ENCODE assay signal across 1 cellular context in the genomic region with DNA sequence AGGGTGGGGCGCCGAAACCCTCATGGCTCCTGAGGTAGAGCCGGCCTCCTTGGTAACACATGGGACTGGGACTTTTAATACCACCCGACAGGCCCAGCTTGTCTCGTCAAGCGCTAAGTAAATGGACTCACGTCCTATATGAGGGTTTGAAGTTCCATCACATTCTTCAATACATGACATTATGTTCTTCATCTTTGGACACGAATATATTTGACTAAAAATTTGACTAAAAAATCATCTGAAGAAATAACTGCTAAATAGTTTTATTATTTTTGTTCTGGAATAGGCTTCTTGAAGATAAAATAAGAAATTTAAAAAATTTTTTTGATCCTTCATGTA.
TF ChIP-seq lines count a peak whose summit lies in the region.

No MANE protein-coding gene starts in this region.

TF ChIP-seq in IMR-90, 13 proteins besides CTCF, POLR2A, EP300 and RAD21:
- TF ChIP-seq, protein P1, sequence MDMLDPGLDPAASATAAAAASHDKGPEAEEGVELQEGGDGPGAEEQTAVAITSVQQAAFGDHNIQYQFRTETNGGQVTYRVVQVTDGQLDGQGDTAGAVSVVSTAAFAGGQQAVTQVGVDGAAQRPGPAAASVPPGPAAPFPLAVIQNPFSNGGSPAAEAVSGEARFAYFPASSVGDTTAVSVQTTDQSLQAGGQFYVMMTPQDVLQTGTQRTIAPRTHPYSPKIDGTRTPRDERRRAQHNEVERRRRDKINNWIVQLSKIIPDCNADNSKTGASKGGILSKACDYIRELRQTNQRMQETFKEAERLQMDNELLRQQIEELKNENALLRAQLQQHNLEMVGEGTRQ (IDR thresholded peaks at IDR 0.05; ENCODE audit: low read depth, low read length): no peak
- TF ChIP-seq MXI1 (IDR thresholded peaks at IDR 0.05; ENCODE audit: borderline replicate concordance, low read depth, low read length): no peak
- no peak for TF ChIP-seq RCOR1 (IDR thresholded peaks at IDR 0.05; ENCODE audit: insufficient replicate concordance, low read length)
- no peak for TF ChIP-seq SMC3 (IDR thresholded peaks at IDR 0.05; ENCODE audit: low read depth, low read length)
- TF ChIP-seq, protein P2, sequence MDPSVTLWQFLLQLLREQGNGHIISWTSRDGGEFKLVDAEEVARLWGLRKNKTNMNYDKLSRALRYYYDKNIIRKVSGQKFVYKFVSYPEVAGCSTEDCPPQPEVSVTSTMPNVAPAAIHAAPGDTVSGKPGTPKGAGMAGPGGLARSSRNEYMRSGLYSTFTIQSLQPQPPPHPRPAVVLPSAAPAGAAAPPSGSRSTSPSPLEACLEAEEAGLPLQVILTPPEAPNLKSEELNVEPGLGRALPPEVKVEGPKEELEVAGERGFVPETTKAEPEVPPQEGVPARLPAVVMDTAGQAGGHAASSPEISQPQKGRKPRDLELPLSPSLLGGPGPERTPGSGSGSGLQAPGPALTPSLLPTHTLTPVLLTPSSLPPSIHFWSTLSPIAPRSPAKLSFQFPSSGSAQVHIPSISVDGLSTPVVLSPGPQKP (IDR thresholded peaks at IDR 0.05; ENCODE audit: borderline replicate concordance, low read depth, low read length): no peak
- no peak for TF ChIP-seq RFX5 (IDR thresholded peaks at IDR 0.05; ENCODE audit: low read depth, low read length)
- no peak for TF ChIP-seq MAFK (IDR thresholded peaks at IDR 0.05; ENCODE audit: low read depth, low read length)
- TF ChIP-seq FOS (IDR thresholded peaks at IDR 0.05; ENCODE audit: low read depth, low read length): no peak
- TF ChIP-seq MAZ (IDR thresholded peaks at IDR 0.05; ENCODE audit: borderline replicate concordance, low read depth, low read length): no peak
- TF ChIP-seq BHLHE40 (IDR thresholded peaks at IDR 0.05; ENCODE audit: low read depth, low read length): no peak
- TF ChIP-seq NFE2L2 (IDR thresholded peaks at IDR 0.05; ENCODE audit: low read depth, low read length): no peak
- TF ChIP-seq CHD1 (IDR thresholded peaks at IDR 0.05; ENCODE audit: low read depth, low read length): no peak
- TF ChIP-seq CEBPB (IDR thresholded peaks at IDR 0.05; ENCODE audit: low read depth, low read length): no peak
